In the genomic region with DNA sequence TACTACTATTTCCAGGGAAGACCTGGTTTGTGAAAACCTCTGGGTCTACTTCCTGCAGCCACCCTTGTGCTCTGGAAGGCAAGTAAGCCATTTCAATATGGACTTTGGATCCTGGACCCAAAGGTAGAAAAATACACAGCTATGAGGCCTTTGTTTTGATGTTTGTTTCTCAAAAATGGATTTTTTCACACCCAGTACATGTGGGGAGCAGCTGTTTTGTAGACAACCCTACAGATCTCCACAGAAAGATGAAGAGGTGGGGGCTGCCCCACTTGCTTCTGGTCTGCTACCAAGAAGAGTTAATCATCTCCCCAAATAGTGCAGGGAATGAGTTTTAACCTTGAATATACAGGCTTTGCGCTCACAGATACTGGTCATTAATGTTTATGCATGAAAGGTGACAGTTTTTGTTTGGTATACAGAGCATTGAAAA, we compare ENCODE assay signal across 11 cellular contexts. TPM values are rescaled to one million over a fixed set of nuclear protein-coding genes. Genes with fewer than 3 reads are reported as not detected.
DNase-seq lines count a peak whose midpoint lies in the region; ATAC-seq and TF ChIP-seq lines count a peak whose summit lies in the region.
"Had no signal": no experiment of that assay in that cellular context is flagged by ENCODE, and none has a peak within 500 bp of the region (broad histone marks: within the 10 kb centered on the region; RNA-seq: fewer than 3 reads in every experiment).

No MANE protein-coding gene starts in this region.

- H3K27me3 ChIP-seq in ACC112 (ENCODE audit: insufficient read depth, low read length) (no peaks in the 10 kb centered on the region), Peyer's patch (no peaks in the 10 kb centered on the region)
- H3K27me3 ChIP-seq: BLaER1 had no signal

- TF ChIP-seq CTCF in Peyer's patch (IDR thresholded peaks at IDR 0.05), result no peak

- H3K36me3 ChIP-seq in ACC112 (ENCODE audit: insufficient read depth, low read length), result no peaks in the 10 kb centered on the region
- no peaks in the 10 kb centered on the region for H3K36me3 ChIP-seq in Peyer's patch
- H3K36me3 ChIP-seq: BLaER1 had no signal

- ATAC-seq in GM19023 (IDR thresholded peaks at IDR 0.05; ENCODE audit: unreplicated experiment) (peak; percentile 77), HG02642 (IDR thresholded peaks at IDR 0.05; ENCODE audit: poor library complexity, unreplicated experiment) (peak; percentile 67), HG03565 (IDR thresholded peaks at IDR 0.05; ENCODE audit: unreplicated experiment) (peak; percentile 47), T-cell (replicated peaks in 1 of 4) (no peak), T-helper 17 cell (no peak)

- H3K79me2 ChIP-seq in ACC112 (ENCODE audit: control insufficient read depth, insufficient read depth, low read length, unreplicated experiment), result no peaks in the 10 kb centered on the region

- H3K4me1 ChIP-seq in ACC112 (ENCODE audit: control insufficient read depth, insufficient read depth, low read length, unreplicated experiment) (peaks cover 29% of the 10 kb centered on the region), Peyer's patch (no peaks in the 10 kb centered on the region)

- peak overlapping the region; percentile 84 for H3K27ac ChIP-seq in ACC112 (ENCODE audit: low read depth, low read length)
- H3K27ac ChIP-seq in Peyer's patch, result no peak overlapping the region
- H3K27ac ChIP-seq: BLaER1 had no signal

- no peak for TF ChIP-seq POLR2A in Peyer's patch (IDR thresholded peaks at IDR 0.05)

- CTCF ChIA-PET in T-cell (lab: Charles Lee), result no interaction called here

- H3K4me3 ChIP-seq in ACC112 (ENCODE audit: low read depth, low read length), result no peak overlapping the region
- H3K4me3 ChIP-seq in Peyer's patch, result no peak overlapping the region
- H3K4me3 ChIP-seq: BLaER1 had no signal

- H3K9me3 ChIP-seq in Peyer's patch (no peaks in the 10 kb centered on the region), T-helper 17 cell (ENCODE audit: control insufficient read depth, low read length, poor library complexity, severe bottlenecking) (no peaks in the 10 kb centered on the region)
- H3K9me3 ChIP-seq: BLaER1 had no signal

- H3K4me3 Mint-ChIP-seq in T-cell (no peak overlapping the region), T-helper 17 cell (no peak overlapping the region)
- H3K4me3 Mint-ChIP-seq: dendritic cell treated with granulocyte-macrophage colony-stimulating factor and Interleukin-4, amounts not matched to agents 40 ng/mL and 50 ng/mL, for 4 days had no signal

- no peaks in the 10 kb centered on the region for H3K36me3 Mint-ChIP-seq in T-cell
- no peaks in the 10 kb centered on the region for H3K36me3 Mint-ChIP-seq in T-helper 17 cell (ENCODE audit: low read depth)

- no peaks in the 10 kb centered on the region for H3K27me3 Mint-ChIP-seq in T-cell
- H3K27me3 Mint-ChIP-seq in T-helper 17 cell, result no peaks in the 10 kb centered on the region
- H3K27me3 Mint-ChIP-seq: dendritic cell treated with granulocyte-macrophage colony-stimulating factor and Interleukin-4, amounts not matched to agents 40 ng/mL and 50 ng/mL, for 4 days had no signal

- POLR2A ChIA-PET in T-cell (lab: Charles Lee), result no interaction called here

- DNase-seq in Peyer's patch, result no peak
- no peak for DNase-seq in activated CD8-positive, alpha-beta memory T cell treated with anti-CD3 and anti-CD28 coated beads, Interleukin-2, amount 50 U/mL, for 4 hours
- DNase-seq in T-cell, result no peak
- no peak for DNase-seq in T-helper 17 cell
- DNase-seq: NCI-H1048 had no signal

- H3K9me3 Mint-ChIP-seq in T-cell, result no peaks in the 10 kb centered on the region
- H3K9me3 Mint-ChIP-seq: dendritic cell treated with granulocyte-macrophage colony-stimulating factor and Interleukin-4, amounts not matched to agents 40 ng/mL and 50 ng/mL, for 4 days had no signal

- peak overlapping the region; percentile 51 for H2AFZ ChIP-seq in ACC112 (ENCODE audit: low read length, unreplicated experiment)

- no peak overlapping the region for H3K27ac Mint-ChIP-seq in T-cell
- no peak overlapping the region for H3K27ac Mint-ChIP-seq in T-helper 17 cell
- H3K27ac Mint-ChIP-seq: dendritic cell treated with granulocyte-macrophage colony-stimulating factor and Interleukin-4, amounts not matched to agents 40 ng/mL and 50 ng/mL, for 4 days had no signal

- H3K4me1 Mint-ChIP-seq in T-cell (no peaks in the 10 kb centered on the region), T-helper 17 cell (peaks cover under 1% of the 10 kb centered on the region)

RNA-seq across cellular contexts. Expression of a gene that starts 29.2 kb away (rescaled TPM):
- total RNA-seq in Peyer's patch, result 10 to 100 TPM in 1 of 4 donors, 1 to 10 TPM in 3; 6.3 to 12.2 (median 8.7) TPM
- total RNA-seq in T-cell, result 10 to 100 TPM; 19.2 to 29.9 (median 21.4) TPM
- 10 to 100 TPM; 21.9 to 28.7 TPM for total RNA-seq in T-helper 17 cell

Comparison
In these comparisons a context has a peak if more than half of its experiments do, and no peak if none do; other contexts are left out.
1. ATAC-seq: peak in GM19023 (single experiment), HG02642 (single experiment) and HG03565 (single experiment); none in T-cell (0 of 4) and T-helper 17 cell (single experiment).